Comparison of ENCODE assay signal across 8 cellular contexts in the genomic region with DNA sequence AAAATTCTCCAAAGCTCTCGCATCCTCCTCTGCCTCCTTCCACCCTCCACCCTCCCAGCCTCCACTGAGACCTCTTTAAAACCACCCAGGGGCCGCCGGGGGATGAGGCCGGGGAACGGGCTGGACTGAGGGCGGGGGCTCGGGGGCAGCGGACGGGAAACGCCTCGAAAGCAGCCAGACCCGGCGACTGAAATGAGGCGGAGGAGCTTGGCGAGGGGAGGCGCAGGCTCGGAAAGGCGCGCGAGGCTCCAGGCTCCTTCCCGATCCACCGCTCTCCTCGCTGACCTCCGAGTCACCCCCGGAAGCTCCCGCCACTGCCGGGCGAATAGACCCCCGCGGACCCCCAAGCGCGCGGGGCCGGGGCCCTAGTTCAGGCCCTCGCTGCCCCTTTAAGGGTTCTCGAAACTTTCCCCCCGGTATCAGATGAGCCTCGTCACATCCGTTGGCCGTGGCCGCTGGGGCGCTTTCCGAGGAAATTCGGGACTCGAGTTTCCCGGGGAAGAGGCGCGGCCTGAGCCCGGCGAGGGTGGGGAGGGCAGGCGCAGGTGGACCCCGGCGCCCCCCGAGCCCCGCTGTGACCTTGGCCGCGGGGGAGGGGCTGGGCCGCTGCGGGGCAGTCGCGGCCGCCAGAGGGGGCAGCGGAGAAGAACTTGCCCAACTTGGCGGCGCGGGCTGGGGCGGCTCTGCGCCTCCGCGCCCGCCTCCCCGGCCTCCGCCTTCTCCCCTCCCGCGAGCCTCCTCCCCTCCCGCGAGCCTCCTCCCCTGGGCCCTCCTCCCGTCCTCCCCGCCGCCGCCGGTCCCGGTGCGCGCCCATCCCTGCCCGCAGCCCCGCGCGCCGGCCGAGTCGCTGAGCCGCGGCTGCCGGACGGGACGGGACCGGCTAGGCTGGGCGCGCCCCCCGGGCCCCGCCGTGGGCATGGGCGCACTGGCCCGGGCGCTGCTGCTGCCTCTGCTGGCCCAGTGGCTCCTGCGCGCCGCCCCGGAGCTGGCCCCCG. TPM values are rescaled to one million over a fixed set of nuclear protein-coding genes. Genes with fewer than 3 reads are reported as not detected.
DNase-seq lines count a peak whose midpoint lies in the region; ATAC-seq and TF ChIP-seq lines count a peak whose summit lies in the region.

Gene BACE2 (plus strand): TSS at position 813 of the 995 bp plus-strand sequence. CDS start 104 bp downstream, at position 917.

- peak within 1 kb of the TSS; percentile 77 for H3K9ac ChIP-seq in BLaER1
- peak within 1 kb of the TSS in 4 of 5 donors; percentile 70 to 77 (median 74) for H3K9ac ChIP-seq in subcutaneous abdominal adipose tissue (ENCODE audit: low read length in 5 of 5)

- no peaks in the 10 kb centered on the region for H3K36me3 Mint-ChIP-seq in activated T-cell treated with anti-CD3 and anti-CD28 coated beads, Interleukin-2, amount 50 U/mL, for 72 hours (ENCODE audit: insufficient read depth in 2 of 2)
- no peaks in the 10 kb centered on the region for H3K36me3 Mint-ChIP-seq in naive B cell

- H3K36me3 ChIP-seq in BLaER1 (no peaks in the 10 kb centered on the region), subcutaneous abdominal adipose tissue (ENCODE audit: control insufficient read depth in 5 of 5, insufficient read depth in 5 of 5, low read length in 5 of 5) (no peaks in the 10 kb centered on the region)

- H3K4me3 Mint-ChIP-seq in activated T-cell treated with anti-CD3 and anti-CD28 coated beads, Interleukin-2, amount 50 U/mL, for 72 hours: peak within 1 kb of the TSS; percentile 73
- H3K4me3 Mint-ChIP-seq in naive B cell: peak within 1 kb of the TSS; percentile 86 to 95 (median 89)

- H3K27me3 ChIP-seq in BLaER1: peaks cover 16% of the 10 kb centered on the region; the same call in 1 of the 2 replicates
- peaks cover 0 to 2% (median 0%) of the 10 kb centered on the region in 5 donors for H3K27me3 ChIP-seq in subcutaneous abdominal adipose tissue (ENCODE audit: control insufficient read depth in 5 of 5, insufficient read depth in 4 of 5, low read length in 5 of 5)

- H3K27ac Mint-ChIP-seq in activated T-cell treated with anti-CD3 and anti-CD28 coated beads, Interleukin-2, amount 50 U/mL, for 72 hours: no peak within 1 kb of the TSS
- peak within 1 kb of the TSS in 5 of 6 donors; percentile 34 to 81 (median 76) for H3K27ac Mint-ChIP-seq in naive B cell

- H3K4me3 ChIP-seq in BLaER1 (peak within 1 kb of the TSS; percentile 81), fibroblast of pulmonary artery (replicated peaks; ENCODE audit: low read depth, low read length) (peak within 1 kb of the TSS; percentile 72), subcutaneous abdominal adipose tissue (ENCODE audit: low read depth in 1 of 5, low read length in 5 of 5) (peak within 1 kb of the TSS; percentile 62 to 77 (median 72))

- H3K27ac ChIP-seq in BLaER1: peak within 1 kb of the TSS; percentile 82
- peak within 1 kb of the TSS; percentile 72 for H3K27ac ChIP-seq in subcutaneous abdominal adipose tissue (ENCODE audit: low read depth, low read length)

- TF ChIP-seq CTCF in fibroblast of pulmonary artery (IDR thresholded peaks at IDR 0.05; ENCODE audit: low read length, missing control alignments): peak; percentile 18

- ATAC-seq in GM19397 (IDR thresholded peaks at IDR 0.05; ENCODE audit: unreplicated experiment) (peak; percentile 66), naive B cell (ENCODE audit: low read depth in 2 of 2) (peak; percentile 81 to 82), HG03571 (IDR thresholded peaks at IDR 0.05; ENCODE audit: unreplicated experiment) (no peak)
- peak; percentile 86 to 90 for ATAC-seq in activated T-cell treated with anti-CD3 and anti-CD28 coated beads, Interleukin-2, amount 50 U/mL, for 72 hours (replicated peaks in 1 of 2)

- no peaks in the 10 kb centered on the region for H3K9me3 ChIP-seq in BLaER1
- H3K9me3 ChIP-seq in subcutaneous abdominal adipose tissue (ENCODE audit: control insufficient read depth in 5 of 5, low read length in 5 of 5): no peaks in the 10 kb centered on the region

- H3K27me3 Mint-ChIP-seq in activated T-cell treated with anti-CD3 and anti-CD28 coated beads, Interleukin-2, amount 50 U/mL, for 72 hours (ENCODE audit: low read depth): peaks cover 74% of the 10 kb centered on the region
- peaks cover 9 to 50% (median 10%) of the 10 kb centered on the region in 3 donors for H3K27me3 Mint-ChIP-seq in naive B cell

- H3K4me1 ChIP-seq in BLaER1: peaks cover 22% of the 10 kb centered on the region
- H3K4me1 ChIP-seq in subcutaneous abdominal adipose tissue (ENCODE audit: control insufficient read depth in 5 of 5, insufficient read depth in 5 of 5, low read length in 5 of 5): peaks cover 0 to 38% (median 18%) of the 10 kb centered on the region in 5 donors

- H4K20me1 ChIP-seq in BLaER1: no peaks in the 10 kb centered on the region

- DNase-seq in NCI-H345 (lab: John Stamatoyannopoulos, UW) (peak; percentile 77), fibroblast of pulmonary artery (ENCODE audit: low read depth) (peak; percentile 74), naive B cell (peak; percentile 62)
- DNase-seq in activated T-cell treated with anti-CD3 and anti-CD28 coated beads, Interleukin-2, amount 50 U/mL, for 72 hours: peak; percentile 60 to 66

- H3K4me2 ChIP-seq in BLaER1: peak within 1 kb of the TSS; percentile 99

- H3K9me3 Mint-ChIP-seq in activated T-cell treated with anti-CD3 and anti-CD28 coated beads, Interleukin-2, amount 50 U/mL, for 72 hours: no peaks in the 10 kb centered on the region
- no peaks in the 10 kb centered on the region for H3K9me3 Mint-ChIP-seq in naive B cell

- peaks cover 10% of the 10 kb centered on the region for H3K4me1 Mint-ChIP-seq in activated T-cell treated with anti-CD3 and anti-CD28 coated beads, Interleukin-2, amount 50 U/mL, for 72 hours (ENCODE audit: low read depth)
- peaks cover 11 to 26% (median 14%) of the 10 kb centered on the region in 3 donors for H3K4me1 Mint-ChIP-seq in naive B cell

RNA-seq across cellular contexts. Expression of gene BACE2, which starts in this region (rescaled TPM):
- 1 to 10 TPM; 1.1 TPM for total RNA-seq in activated T-cell treated with anti-CD3 and anti-CD28 coated beads, Interleukin-2, amount 50 U/mL, for 72 hours
- polyA plus RNA-seq in naive B cell (ENCODE audit: low read depth in 6 of 6): 100 to 1,000 TPM in 4 of 6 donors, 10 to 100 TPM in 2; 36.0 to 146 (median 110) TPM
